ENCODE assay signal across 30 cellular contexts in genomic region chr18:75353357-75353756, GRCh38.
"Had no signal": no experiment of that assay in that cellular context is flagged by ENCODE, and none has a peak within 500 bp of the region (broad histone marks: within the 10 kb centered on the region; RNA-seq: fewer than 3 reads in every experiment).

No MANE protein-coding gene starts in this region.

- H3K4me1 ChIP-seq: adrenal gland, breast epithelium, colonic mucosa had no signal

- H3K27me3 ChIP-seq: adrenal gland, breast epithelium, cardiac muscle cell, colonic mucosa had no signal

- ATAC-seq: activated CD4-positive, CD25-positive, alpha-beta regulatory T cell treated with anti-CD3 and anti-CD28 coated beads, Interleukin-2, amount 50 U/mL, for 24 hours; activated CD8-positive, alpha-beta memory T cell treated with anti-CD3 and anti-CD28 coated beads, Interleukin-2, amount 10 ng/mL, durations not matched to agents 7 days and 5 days; activated CD8-positive, alpha-beta T cell treated with anti-CD3 and anti-CD28 coated beads, Interleukin-2, amount 10 ng/mL, durations not matched to agents 7 days and 5 days; activated naive CD8-positive, alpha-beta T cell treated with anti-CD3 and anti-CD28 coated beads, Interleukin-2, amount 50 U/mL, for 24 hours; esophagus mucosa; T-helper 17 cell had no signal

- H3K9me3 ChIP-seq: colonic mucosa had no signal

- FAIRE-seq: frontal cortex had no signal

- H3K27ac ChIP-seq: adrenal gland, breast epithelium, cardiac muscle cell, colonic mucosa, dorsolateral prefrontal cortex, WERI-Rb-1 had no signal

- H3K36me3 ChIP-seq: adrenal gland, breast epithelium, cardiac muscle cell, colonic mucosa, WERI-Rb-1 had no signal

- H3K4me3 ChIP-seq: adrenal gland, breast epithelium, cardiac muscle cell, colonic mucosa, dorsolateral prefrontal cortex had no signal

- DNase-seq: activated B cell treated with CpG ODN at 0.5 μM for 24 hours; activated CD4-positive, alpha-beta memory T cell treated with anti-CD3 and anti-CD28 coated beads for 36 hours; activated CD4-positive, alpha-beta T cell treated with anti-CD3 and anti-CD28 coated beads, Interleukin-2, amount 10 ng/mL, durations not matched to agents 24 days and 14 days; activated CD8-positive, alpha-beta memory T cell treated with anti-CD3 and anti-CD28 coated beads, Interleukin-2, amount 10 ng/mL, durations not matched to agents 7 days and 5 days; activated CD8-positive, alpha-beta memory T cell treated with anti-CD3 and anti-CD28 coated beads, Interleukin-2, amount 50 U/mL, for 4 hours; activated CD8-positive, alpha-beta T cell treated with anti-CD3 and anti-CD28 coated beads, Interleukin-2, amount 10 ng/mL, durations not matched to agents 7 days and 5 days; activated effector memory CD4-positive, alpha-beta T cell treated with anti-CD3 and anti-CD28 coated beads, Interleukin-2, amount 50 U/mL, for 16 hours; activated naive CD4-positive, alpha-beta T cell treated with anti-CD3 and anti-CD28 coated beads for 36 hours; activated naive CD8-positive, alpha-beta T cell treated with anti-CD3 and anti-CD28 coated beads for 36 hours; activated naive CD8-positive, alpha-beta T cell treated with anti-CD3 and anti-CD28 coated beads, Interleukin-2, amount 50 U/mL, for 24 hours; activated T-cell treated with anti-CD3 and anti-CD28 coated beads, Interleukin-2, amount 50 U/mL, for 1 hour; activated T-cell treated with anti-CD3 and anti-CD28 coated beads, Interleukin-2, amount 50 U/mL, for 48 hours; adrenal gland; amygdala; aorta; central memory CD4-positive, alpha-beta T cell; cerebellar nuclear complex; colonic mucosa; dorsolateral prefrontal cortex; effector memory CD4-positive, alpha-beta T cell; endodermal cell; foreskin fibroblast; T-helper 17 cell; T1000; WERI-Rb-1 had no signal
